Comparison of ENCODE assay signal across 8 cellular contexts in genomic region chr13:29845440-29846056, GRCh38. TPM values are rescaled to one million over a fixed set of nuclear protein-coding genes. Genes with fewer than 3 reads are reported as not detected.
A peak's percentile ranks its signal among the peaks of the same experiment; 100 is the strongest.
DNase-seq lines count a peak whose midpoint lies in the region; ATAC-seq, FAIRE-seq and TF ChIP-seq lines count a peak whose summit lies in the region.

No MANE protein-coding gene starts in this region.

- H3K27ac ChIP-seq in heart left ventricle (no peak overlapping the region), keratinocyte (ENCODE audit: control insufficient read depth, insufficient read depth, low read length) (peak overlapping the region; percentile 5), upper lobe of right lung (no peak overlapping the region)

- dilution Hi-C loops in keratinocyte (cut with MboI; ENCODE audit: extremely low pct_ligation_motif_present, low sequenced_read_pairs): no loop called here

- H3K9ac ChIP-seq in adipocyte (ENCODE audit: low read length): peak overlapping the region; percentile 80
- no peak overlapping the region for H3K9ac ChIP-seq in keratinocyte (ENCODE audit: control insufficient read depth, extremely low read depth, insufficient read depth, low read length)

- peaks cover 0 to 54% (median 29%) of the 10 kb centered on the region in 12 donors for H3K4me1 ChIP-seq in heart left ventricle
- peaks cover 34% of the 10 kb centered on the region for H3K4me1 ChIP-seq in adipocyte (ENCODE audit: control insufficient read depth, insufficient read depth, low read length)
- H3K4me1 ChIP-seq in keratinocyte (ENCODE audit: control insufficient read depth, extremely low read depth, insufficient read depth, low read length): peaks cover 15% of the 10 kb centered on the region
- peaks cover 41% of the 10 kb centered on the region for H3K4me1 ChIP-seq in upper lobe of right lung

- H3K27me3 ChIP-seq in heart left ventricle: no peaks in the 10 kb centered on the region
- H3K27me3 ChIP-seq in adipocyte (replicated peaks; ENCODE audit: control insufficient read depth, insufficient read depth, low read length): no peaks in the 10 kb centered on the region
- no peaks in the 10 kb centered on the region for H3K27me3 ChIP-seq in keratinocyte (ENCODE audit: control insufficient read depth, extremely low read depth, insufficient read depth, low read length)
- no peaks in the 10 kb centered on the region for H3K27me3 ChIP-seq in upper lobe of right lung

- no peak for TF ChIP-seq POLR2A in heart left ventricle (IDR thresholded peaks at IDR 0.05)

- WGBS in heart left ventricle, 4 donors: 69 to 75% (median 75%) methylated on average over 2 of the region's 2 CpGs

- peak overlapping the region; percentile 50 for H3K4me2 ChIP-seq in keratinocyte (ENCODE audit: control insufficient read depth, extremely low read depth, insufficient read depth, low read depth, low read length)

- H3K9me1 ChIP-seq in keratinocyte (ENCODE audit: control insufficient read depth, extremely low read depth, insufficient read depth, low read length): peaks cover 2% of the 10 kb centered on the region

- intact Hi-C loops in heart left ventricle (cut with DNase I) (loop anchor here in 9 of 10 donors (2.0 to 10.0 kb wide), 10 partner anchors 71 to 341 kb away; no protein-coding TSS in a partner anchor), Right ventricle myocardium superior (cut with DNase I) (loop anchor here (5.0 to 10.0 kb wide), 2 partner anchors 73 to 341 kb away; no protein-coding TSS in a partner anchor), upper lobe of right lung (cut with DNase I) (no loop called here)

- H3K36me3 ChIP-seq in heart left ventricle (no peaks in the 10 kb centered on the region), adipocyte (ENCODE audit: control insufficient read depth, insufficient read depth, low read length, severe bottlenecking) (no peaks in the 10 kb centered on the region), keratinocyte (ENCODE audit: control insufficient read depth in 2 of 2, extremely low read depth in 1 of 2, insufficient read depth in 2 of 2, low read length in 2 of 2) (no peaks in the 10 kb centered on the region), upper lobe of right lung (no peaks in the 10 kb centered on the region)

- H3K4me3 ChIP-seq in heart left ventricle (no peak overlapping the region), adipocyte (ENCODE audit: low read length) (peak overlapping the region; percentile 84), keratinocyte (ENCODE audit: control insufficient read depth in 2 of 3, extremely low read depth in 1 of 3, insufficient read depth in 2 of 3, low read depth in 1 of 3, low read length in 3 of 3) (peak overlapping the region in 1 of 3 experiments; percentile 20), upper lobe of right lung (peak overlapping the region; percentile 85)

- H3K9me3 ChIP-seq in heart left ventricle (no peaks in the 10 kb centered on the region), adipocyte (ENCODE audit: control insufficient read depth, low read length) (no peaks in the 10 kb centered on the region), keratinocyte (ENCODE audit: control insufficient read depth, low read depth, low read length) (no peaks in the 10 kb centered on the region), upper lobe of right lung (no peaks in the 10 kb centered on the region)

- H3K79me2 ChIP-seq in keratinocyte (ENCODE audit: control insufficient read depth, insufficient read depth, low read length): peaks cover 50% of the 10 kb centered on the region

- FAIRE-seq in keratinocyte (lab: Jason Lieb, UNC): no peak

- TF ChIP-seq CTCF in heart left ventricle (IDR thresholded peaks at IDR 0.05): peak in 10 of 12 donors; percentile 23 to 61 (median 38)
- TF ChIP-seq CTCF in keratinocyte (optimal IDR thresholded peaks at IDR 0.05 in 1 of 3, IDR thresholded peaks at IDR 0.05 in 1 of 3, conservative IDR thresholded peaks at IDR 0.05 in 1 of 3; ENCODE audit: extremely low read depth in 1 of 3, insufficient read depth in 2 of 3, low read length in 3 of 3): no peak
- peak; percentile 44 for TF ChIP-seq CTCF in upper lobe of right lung (IDR thresholded peaks at IDR 0.05)

- no peak overlapping the region for H2AFZ ChIP-seq in keratinocyte (ENCODE audit: control insufficient read depth, low read length)

- DNase-seq in heart left ventricle (no peak), Right ventricle myocardium superior (no peak), adipocyte (ENCODE audit: low read depth) (peak; percentile 68), keratinocyte (ENCODE audit: low read depth, low spot score) (no peak), upper lobe of right lung (no peak)
- DNase-seq in activated CD4-positive, CD25-positive, alpha-beta regulatory T cell (lab: John Stamatoyannopoulos, UW): no peak

- no peak for ATAC-seq in heart left ventricle
- ATAC-seq in Right ventricle myocardium superior (ENCODE audit: poor library complexity): no peak
- ATAC-seq in upper lobe of right lung: no peak
- no peak for ATAC-seq in HG03342 (IDR thresholded peaks at IDR 0.05; ENCODE audit: unreplicated experiment)
- ATAC-seq in GM18498 (IDR thresholded peaks at IDR 0.05; ENCODE audit: unreplicated experiment): no peak

- no peaks in the 10 kb centered on the region for H4K20me1 ChIP-seq in keratinocyte (ENCODE audit: control insufficient read depth, extremely low read depth, insufficient read depth, low read length)

RNA-seq across cellular contexts. Expression of gene UBL3, which starts 4.9 kb away (rescaled TPM):
- total RNA-seq in heart left ventricle (10 to 100 TPM; 19.0 to 27.7 (median 21.2) TPM), Right ventricle myocardium superior (21.1 TPM), upper lobe of right lung (56.1 TPM)
- polyA plus RNA-seq in heart left ventricle (10 to 100 TPM in 1 of 2 donors, 1 to 10 TPM in 1; 9.1 to 19.4 TPM), keratinocyte (6.5 to 10.5 TPM (median 7.1 TPM) in 3 replicates)
- 9.5 TPM for polyA plus RNA-seq in keratinocyte (2011; ENCODE audit: low read depth)
- polyA plus RNA-seq in keratinocyte (2011; cell fraction: cytosol; rRNA removed): 6.5 and 12.7 TPM in 2 replicates
- polyA plus RNA-seq in keratinocyte (2011; cell fraction: nucleus; rRNA removed): 5.8 and 6.8 TPM in 2 replicates
- polyA plus RNA-seq in keratinocyte (2012; ENCODE audit: low replicate concordance): 8.0 and 19.3 TPM in 2 replicates
- polyA minus RNA-seq in keratinocyte: 2.2 to 8.3 TPM (median 4.9 TPM) in 3 replicates
- polyA minus RNA-seq in keratinocyte (2011; cell fraction: cytosol; rRNA and poly(A)+ RNA removed): 12.3 TPM
- 6.1 and 8.4 TPM in 2 replicates for polyA minus RNA-seq in keratinocyte (2011; cell fraction: nucleus; rRNA and poly(A)+ RNA removed)

Comparison
In these comparisons a context has a peak if more than half of its experiments do, and no peak if none do; other contexts are left out.
1. H3K4me3 ChIP-seq: peak in adipocyte (single experiment) and upper lobe of right lung (single experiment); none in heart left ventricle (0 of 12).
2. CTCF ChIP-seq: peak in heart left ventricle (10 of 12) and upper lobe of right lung (single experiment); none in keratinocyte (0 of 3).